10 cellular contexts compared by ENCODE assay signal in genomic region chr6:158630944-158631616, GRCh38. TPM values are rescaled to one million over a fixed set of nuclear protein-coding genes. Genes with fewer than 3 reads are reported as not detected.
A peak's percentile ranks its signal among the peaks of the same experiment; 100 is the strongest.
DNase-seq lines count a peak whose midpoint lies in the region; ATAC-seq, FAIRE-seq and TF ChIP-seq lines count a peak whose summit lies in the region.
"Had no signal": no experiment of that assay in that cellular context is flagged by ENCODE, and none has a peak within 500 bp of the region (broad histone marks: within the 10 kb centered on the region; RNA-seq: fewer than 3 reads in every experiment).

No MANE protein-coding gene starts in this region.

- TF ChIP-seq CTCF in endothelial cell of umbilical vein (IDR thresholded peaks at IDR 0.05; ENCODE audit: extremely low read depth in 1 of 2, insufficient read depth in 1 of 2, low read depth in 1 of 2, low read length in 2 of 2): no peak
- no peak for TF ChIP-seq CTCF in GM20000 (IDR thresholded peaks at IDR 0.05; ENCODE audit: extremely low read depth, missing control alignments)

- H3K27me3 ChIP-seq in endothelial cell of umbilical vein (ENCODE audit: control insufficient read depth in 2 of 2, insufficient read depth in 2 of 2, low read length in 2 of 2) (no peaks in the 10 kb centered on the region), muscle layer of colon (ENCODE audit: control insufficient read depth in 1 of 2, insufficient read depth in 2 of 2, low read length in 2 of 2) (no peaks in the 10 kb centered on the region)

- intact Hi-C loops in endothelial cell of umbilical vein (cut with micrococcal nuclease): loop anchor here (5.0 kb wide), 1 partner anchor 224 kb away; no protein-coding TSS in a partner anchor

- CTCF ChIA-PET in endothelial cell of umbilical vein (lab: Charles Lee): interaction anchor here (0.6 to 2.8 kb wide), 7 partner anchors 9 to 417 kb away, joined by 3 to 16 read pairs (median 4); no protein-coding TSS in a partner anchor

- DNase-seq in activated naive CD4-positive, alpha-beta T cell treated with Interleukin-2 at 50 U/mL for 16 hours: no peak
- DNase-seq in endothelial cell of umbilical vein (ENCODE audit: low read depth, low spot score): peak; percentile 45
- no peak for DNase-seq in GM20000 (ENCODE audit: low spot score)
- DNase-seq in NCI-H1417 treated with DMSO at 0.1 percent for 48 hours (lab: John Stamatoyannopoulos, UW): no peak
- no peak for DNase-seq in germinal center (ENCODE audit: low spot score)
- DNase-seq: amniotic stem cell, NCI-H524 treated with DMSO at 0.1 percent for 48 hours had no signal

- dilution Hi-C loops in endothelial cell of umbilical vein (cut with MboI; ENCODE audit: extremely low pct_ligation_motif_present, low sequenced_read_pairs): no loop called here

- H3K4me3 Mint-ChIP-seq in activated naive CD4-positive, alpha-beta T cell treated with anti-CD3 and anti-CD28 coated beads, Interleukin-2, amount 50 U/mL, for 24 hours: no peak overlapping the region

- H3K27ac ChIP-seq in endothelial cell of umbilical vein (ENCODE audit: insufficient read depth, low read depth, low read length) (peak overlapping the region; percentile 90), muscle layer of colon (ENCODE audit: low read depth, low read length) (peak overlapping the region; percentile 59)

- H3K4me3 ChIP-seq in endothelial cell of umbilical vein (replicated peaks in 1 of 3; ENCODE audit: insufficient read depth in 1 of 3, low read depth in 1 of 3, low read length in 3 of 3) (peak overlapping the region in 1 of 3 experiments; percentile 16), muscle layer of colon (ENCODE audit: low read depth in 1 of 2, low read length in 2 of 2) (no peak overlapping the region)

- H3K27ac Mint-ChIP-seq in activated naive CD4-positive, alpha-beta T cell treated with anti-CD3 and anti-CD28 coated beads, Interleukin-2, amount 50 U/mL, for 24 hours: peak overlapping the region; percentile 53

- H3K4me1 Mint-ChIP-seq in activated naive CD4-positive, alpha-beta T cell treated with anti-CD3 and anti-CD28 coated beads, Interleukin-2, amount 50 U/mL, for 24 hours: peaks cover 38% of the 10 kb centered on the region

- no peak for FAIRE-seq in endothelial cell of umbilical vein (lab: Jason Lieb, UNC)

- peaks cover 16% of the 10 kb centered on the region for H3K36me3 Mint-ChIP-seq in activated naive CD4-positive, alpha-beta T cell treated with anti-CD3 and anti-CD28 coated beads, Interleukin-2, amount 50 U/mL, for 24 hours

- H3K36me3 ChIP-seq in endothelial cell of umbilical vein (ENCODE audit: control insufficient read depth in 2 of 2, extremely low read depth in 1 of 2, insufficient read depth in 2 of 2, low read length in 2 of 2) (peaks cover 7 to 23% of the 10 kb centered on the region in 2 experiments), muscle layer of colon (ENCODE audit: insufficient read depth, low read length) (peaks cover 28% of the 10 kb centered on the region)

- no peaks in the 10 kb centered on the region for H3K27me3 Mint-ChIP-seq in activated naive CD4-positive, alpha-beta T cell treated with anti-CD3 and anti-CD28 coated beads, Interleukin-2, amount 50 U/mL, for 24 hours

- no TSS peak for BruUV-seq in endothelial cell of umbilical vein (replicated peaks; lab: Mats Ljungman, UMichigan)

- H3K9me1 ChIP-seq in endothelial cell of umbilical vein (replicated peaks; ENCODE audit: control insufficient read depth, extremely low read depth, insufficient read depth, low read length): no peaks in the 10 kb centered on the region

- POLR2A ChIA-PET in endothelial cell of umbilical vein (lab: Charles Lee): no interaction called here

- no peaks in the 10 kb centered on the region for H4K20me1 ChIP-seq in endothelial cell of umbilical vein (replicated peaks; ENCODE audit: control insufficient read depth, extremely low read depth, insufficient read depth, low read length)

- TF ChIP-seq POLR2A in endothelial cell of umbilical vein (IDR thresholded peaks at IDR 0.05; ENCODE audit: low read depth, low read length): no peak

- H3K4me1 ChIP-seq in endothelial cell of umbilical vein (ENCODE audit: control insufficient read depth, extremely low read depth, insufficient read depth, low read length) (peaks cover 27% of the 10 kb centered on the region), muscle layer of colon (ENCODE audit: insufficient read depth, low read length) (peaks cover 12% of the 10 kb centered on the region)

- no peaks in the 10 kb centered on the region for H3K9me3 Mint-ChIP-seq in activated naive CD4-positive, alpha-beta T cell treated with anti-CD3 and anti-CD28 coated beads, Interleukin-2, amount 50 U/mL, for 24 hours

- H2AFZ ChIP-seq in endothelial cell of umbilical vein (ENCODE audit: low read depth, low read length): no peak overlapping the region

- no peaks in the 10 kb centered on the region for H3K79me2 ChIP-seq in endothelial cell of umbilical vein (ENCODE audit: control insufficient read depth, insufficient read depth, low read length)

- H3K9me3 ChIP-seq in endothelial cell of umbilical vein (replicated peaks; ENCODE audit: control insufficient read depth, insufficient read depth, low read length) (no peaks in the 10 kb centered on the region), muscle layer of colon (ENCODE audit: low read length) (no peaks in the 10 kb centered on the region)

- no peak for ATAC-seq in GM18873 (IDR thresholded peaks at IDR 0.05; ENCODE audit: low FRiP score, unreplicated experiment)

- peak overlapping the region; percentile 41 for H3K9ac ChIP-seq in endothelial cell of umbilical vein (replicated peaks; ENCODE audit: extremely low read depth, insufficient read depth, low read length)
- H3K9ac ChIP-seq in muscle layer of colon (ENCODE audit: low read length): no peak overlapping the region

- H3K4me2 ChIP-seq in endothelial cell of umbilical vein (ENCODE audit: insufficient read depth, low read length): peak overlapping the region; percentile 54

TF ChIP-seq in endothelial cell of umbilical vein, 7 proteins besides CTCF, POLR2A, EP300 and RAD21:
- TF ChIP-seq FOS (IDR thresholded peaks at IDR 0.05; ENCODE audit: borderline replicate concordance, insufficient read depth, low read length) (no peak), MYC (IDR thresholded peaks at IDR 0.05; ENCODE audit: low read depth, low read length) (no peak), EZH2 (IDR thresholded peaks at IDR 0.05; ENCODE audit: borderline replicate concordance, low read depth, low read length, severe bottlenecking) (no peak), POLR2AphosphoS5 (IDR thresholded peaks at IDR 0.05; ENCODE audit: insufficient read depth, low read depth, low read length) (no peak), GATA2 (IDR thresholded peaks at IDR 0.05; ENCODE audit: insufficient read depth, insufficient read length, low read depth, low read length) (no peak), JUN (IDR thresholded peaks at IDR 0.05; ENCODE audit: borderline replicate concordance, insufficient read depth, insufficient read length, low read depth) (no peak), MAX (IDR thresholded peaks at IDR 0.05; ENCODE audit: insufficient read depth, insufficient read length) (no peak)

RNA-seq across cellular contexts. Expression of gene DYNLT1, which starts 13.5 kb away (rescaled TPM):
- 162 TPM in 2 replicates for total RNA-seq in endothelial cell of umbilical vein
- 267 and 300 TPM in 2 replicates for polyA plus RNA-seq in endothelial cell of umbilical vein
- 289 and 303 TPM in 2 replicates for polyA plus RNA-seq in endothelial cell of umbilical vein (2011; cell fraction: cytosol; rRNA removed)
- 146 and 154 TPM in 2 replicates for polyA plus RNA-seq in endothelial cell of umbilical vein (2011; cell fraction: nucleus; rRNA removed)
- 312 and 357 TPM in 2 replicates for polyA plus RNA-seq in endothelial cell of umbilical vein (2012)
- polyA minus RNA-seq in endothelial cell of umbilical vein: 129 and 139 TPM in 2 replicates
- polyA minus RNA-seq in endothelial cell of umbilical vein (2011; cell fraction: cytosol; rRNA and poly(A)+ RNA removed): 25.2 TPM
- 23.7 and 37.8 TPM in 2 replicates for polyA minus RNA-seq in endothelial cell of umbilical vein (2011; cell fraction: nucleus; rRNA and poly(A)+ RNA removed)

RNA-seq across cellular contexts. Expression of gene SYTL3, which starts 18.8 kb away (rescaled TPM):
- 0.74 and 0.77 TPM in 2 replicates for total RNA-seq in endothelial cell of umbilical vein
- polyA plus RNA-seq in endothelial cell of umbilical vein: 0.46 and 0.59 TPM in 2 replicates
- 0.61 and 0.66 TPM in 2 replicates for polyA plus RNA-seq in endothelial cell of umbilical vein (2011; cell fraction: cytosol; rRNA removed)
- 0.63 and 0.97 TPM in 2 replicates for polyA plus RNA-seq in endothelial cell of umbilical vein (2011; cell fraction: nucleus; rRNA removed)
- 0.82 and 1.1 TPM in 2 replicates for polyA plus RNA-seq in endothelial cell of umbilical vein (2012)
- 0.23 and 0.58 TPM in 2 replicates for polyA minus RNA-seq in endothelial cell of umbilical vein
- polyA minus RNA-seq in endothelial cell of umbilical vein (2011; cell fraction: cytosol; rRNA and poly(A)+ RNA removed): 0.41 TPM
- polyA minus RNA-seq in endothelial cell of umbilical vein (2011; cell fraction: nucleus; rRNA and poly(A)+ RNA removed): 0.24 and 0.29 TPM in 2 replicates
